In genomic region chr11:47378836-47379170, GRCh38 we compare ENCODE assay signal across 13 cellular contexts. TPM values are rescaled to one million over a fixed set of nuclear protein-coding genes. Genes with fewer than 3 reads are reported as not detected.
DNase-seq lines count a peak whose midpoint lies in the region; ATAC-seq, FAIRE-seq and TF ChIP-seq lines count a peak whose summit lies in the region.
"Had no signal": no experiment of that assay in that cellular context is flagged by ENCODE, and none has a peak within 500 bp of the region (broad histone marks: within the 10 kb centered on the region; RNA-seq: fewer than 3 reads in every experiment).

No MANE protein-coding gene starts in this region.

- BruUV-seq in K562 (replicated peaks; lab: Mats Ljungman, UMichigan), result TSS peak; percentile 98

- ATAC-seq in GM19372 (IDR thresholded peaks at IDR 0.05; ENCODE audit: low read depth, unreplicated experiment) (peak; percentile 11), HG03095 (IDR thresholded peaks at IDR 0.05; ENCODE audit: unreplicated experiment) (peak; percentile 8), K562 (peak; percentile 7)

- FAIRE-seq in K562 (lab: Jason Lieb, UNC), result no peak

- TF ChIP-seq CTCF in K562 (IDR thresholded peaks at IDR 0.05 in 2 of 3, conservative IDR thresholded peaks at IDR 0.05 in 1 of 3; ENCODE audit: insufficient read depth in 2 of 3, low read depth in 1 of 3, low read length in 3 of 3), result no peak

- POLR2A ChIA-PET in K562 (lab: Yijun Ruan, JAX), result interaction anchor here (0.6 to 1.8 kb wide), 11 partner anchors 8 to 644 kb away, joined by 3 to 7 read pairs (median 3); no protein-coding TSS in a partner anchor

- peak overlapping the region; percentile 81 for H2AFZ ChIP-seq in K562 (ENCODE audit: low read depth, low read length)

- no peak for TF ChIP-seq EP300 in K562 (IDR thresholded peaks at IDR 0.05; ENCODE audit: low read length)

- H3K9ac ChIP-seq in K562 (ENCODE audit: insufficient read depth in 1 of 2, low read depth in 2 of 2, low read length in 2 of 2), result peak overlapping the region; percentile 47 to 82; a peak in 3 of 4 replicates

- no peaks in the 10 kb centered on the region for H3K9me3 ChIP-seq in K562 (replicated peaks; ENCODE audit: control insufficient read depth, insufficient read depth, low read depth, low read length)
- H3K9me3 ChIP-seq in thymus (ENCODE audit: control insufficient read depth), result no peaks in the 10 kb centered on the region

- H3K36me3 ChIP-seq in K562 (ENCODE audit: control insufficient read depth, insufficient read depth, low read length), result peaks cover 8% of the 10 kb centered on the region; the same call in 1 of the 3 replicates
- no peaks in the 10 kb centered on the region for H3K36me3 ChIP-seq in thymus (ENCODE audit: control insufficient read depth, insufficient read depth)

- no peaks in the 10 kb centered on the region for H4K20me1 ChIP-seq in K562 (replicated peaks; ENCODE audit: control insufficient read depth, insufficient read depth, low read length)

- TF ChIP-seq POLR2A in K562 (conservative IDR thresholded peaks at IDR 0.05), result no peak

- H3K27me3 ChIP-seq in K562 (ENCODE audit: control insufficient read depth in 2 of 2, insufficient read depth in 2 of 2, low read length in 2 of 2) (no peaks in the 10 kb centered on the region), thymus (ENCODE audit: control insufficient read depth, insufficient read depth) (no peaks in the 10 kb centered on the region)

- intact Hi-C loops in K562 (cut with micrococcal nuclease), result loop anchor here (10.0 kb wide), 1 partner anchor 236 kb away; no protein-coding TSS in a partner anchor

- H3K79me2 ChIP-seq in K562 (ENCODE audit: control insufficient read depth, insufficient read depth, low read length), result peaks cover 26% of the 10 kb centered on the region

- no peak for TF ChIP-seq RAD21 in K562 (CRISPR knock-in tag; conservative IDR thresholded peaks at IDR 0.05 in 1 of 2, IDR thresholded peaks at IDR 0.05 in 1 of 2)

- H3K4me3 ChIP-seq in K562 (no peak overlapping the region), thymus (ENCODE audit: low read length) (no peak overlapping the region)

- H3K27ac ChIP-seq in K562 (ENCODE audit: extremely low read depth, low read depth, low read length), result peak overlapping the region; percentile 86
- H3K27ac ChIP-seq in thymus (ENCODE audit: low read depth), result peak overlapping the region; percentile 64

- H3K9me1 ChIP-seq in K562 (ENCODE audit: control insufficient read depth, insufficient read depth, low read length), result no peaks in the 10 kb centered on the region

- H3K4me2 ChIP-seq in K562 (ENCODE audit: insufficient read depth, low read length), result peak overlapping the region; percentile 76

- DNase-seq in K562 (ENCODE audit: extremely low read depth in 1 of 4, low spot score in 3 of 4) (no peak), ureter (ENCODE audit: low spot score) (no peak), DMS79 (lab: John Stamatoyannopoulos, UW) (no peak), D341Med (ENCODE audit: low spot score) (no peak)
- DNase-seq: DMS153; NCI-H446 treated with DMSO at 0.1 percent for 48 hours; SHP77; stimulated activated CD4-positive, alpha-beta T cell treated with anti-CD3 and anti-CD28 coated beads, Interleukin-4, amount 100 ng/mL, for 24 hours had no signal

- in situ Hi-C loops in K562 (cut with MboI), result no loop called here

- H3K4me1 ChIP-seq in K562 (replicated peaks in 1 of 2; ENCODE audit: control insufficient read depth in 2 of 2, insufficient read depth in 2 of 2, low read length in 2 of 2), result peaks cover 37 to 54% of the 10 kb centered on the region in 2 experiments
- peaks cover 2% of the 10 kb centered on the region for H3K4me1 ChIP-seq in thymus (ENCODE audit: control insufficient read depth, insufficient read depth, low read length)

- CTCF ChIA-PET in K562 (lab: Yijun Ruan, JAX; ENCODE audit: low intra/inter-chr PET ratio), result no interaction called here

RNA-seq across cellular contexts. Expression of gene SPI1, which starts 0.5 kb away (rescaled TPM):
- 12.0 and 16.1 TPM in 2 replicates for total RNA-seq in K562 (2011; cell fraction: chromatin; rRNA removed; ENCODE audit: low replicate concordance)
- total RNA-seq in K562 (2011; cell fraction: nucleolus; rRNA removed), result 11.0 and 11.2 TPM in 2 replicates
- total RNA-seq in K562 (2011; cell fraction: nucleoplasm; rRNA removed), result 18.0 and 31.5 TPM in 2 replicates
- total RNA-seq in K562 (2014; rRNA removed) (23.4 and 32.6 TPM in 2 replicates), K562 (2014; rRNA removed; fragmentation: Illumina TruSeq; extraction: Trizol) (2.8 and 3.2 TPM in 2 replicates), K562 (2015; rRNA removed; fragmentation: Illumina TruSeq; extraction: Trizol) (10.3 and 12.5 TPM in 2 replicates), K562 (2021) (30.7 and 33.7 TPM in 2 replicates), ureter (10.6 TPM)
- polyA plus RNA-seq in K562 (2011; rRNA removed) (8.6 and 28.6 TPM in 2 replicates), K562 (2014; fragmentation: Illumina TruSeq; extraction: Trizol) (16.0 and 32.1 TPM in 2 replicates), K562 (2014; fragmentation: Nextera tagmentation; extraction: Ambion mirVana) (under 1 TPM; 0.10 to 0.11 TPM), K562 (2014; rRNA removed) (16.2 and 21.9 TPM in 2 replicates), thymus (40.0 TPM)
- polyA plus RNA-seq in K562 (2011; cell fraction: cytosol; rRNA removed), result 28.0 and 35.1 TPM in 2 replicates
- polyA plus RNA-seq in K562 (2011; cell fraction: nucleus; rRNA removed), result 24.3 and 25.6 TPM in 2 replicates
- polyA plus RNA-seq in K562 (2012), result 20.6 and 54.3 TPM in 2 replicates
- 21.0 and 25.6 TPM in 2 replicates for polyA minus RNA-seq in K562 (2011; rRNA and poly(A)+ RNA removed)
- polyA minus RNA-seq in K562 (2011; cell fraction: cytosol; rRNA and poly(A)+ RNA removed), result 22.7 and 32.9 TPM in 2 replicates
- polyA minus RNA-seq in K562 (2011; cell fraction: nucleus; rRNA and poly(A)+ RNA removed), result 6.5 and 12.0 TPM in 2 replicates
- total RNA-seq: fibroblast of lung, kidney epithelial cell had no signal
- polyA plus RNA-seq: fibroblast of lung had no signal

RNA-seq across cellular contexts. Expression of gene MYBPC3, which starts 26.3 kb away (rescaled TPM):
- 0.12 TPM in 1 of 2 replicates, not detected in the other for total RNA-seq in K562 (2011; cell fraction: chromatin; rRNA removed; ENCODE audit: low replicate concordance)
- 0.13 TPM in 1 of 2 replicates, not detected in the other for total RNA-seq in K562 (2011; cell fraction: nucleolus; rRNA removed)
- 0.07 TPM in 1 of 2 replicates, not detected in the other for total RNA-seq in K562 (2011; cell fraction: nucleoplasm; rRNA removed)
- total RNA-seq in K562 (2014; rRNA removed), result not detected in 2 replicates
- total RNA-seq in K562 (2014; rRNA removed; fragmentation: Illumina TruSeq; extraction: Trizol), result not detected in 2 replicates
- total RNA-seq in K562 (2015; rRNA removed; fragmentation: Illumina TruSeq; extraction: Trizol), result not detected in 2 replicates
- total RNA-seq in K562 (2021), result not detected in 2 replicates
- 0.07 TPM in 1 of 2 replicates, not detected in the other for polyA plus RNA-seq in K562 (2011; rRNA removed)
- polyA plus RNA-seq in K562 (2011; cell fraction: cytosol; rRNA removed), result 0.03 and 0.04 TPM in 2 replicates
- polyA plus RNA-seq in K562 (2011; cell fraction: nucleus; rRNA removed), result 0.13 and 0.31 TPM in 2 replicates
- 0.06 TPM in 1 of 2 replicates, not detected in the other for polyA plus RNA-seq in K562 (2012)
- polyA plus RNA-seq in K562 (2014; fragmentation: Illumina TruSeq; extraction: Trizol), result not detected in 2 replicates
- polyA plus RNA-seq in K562 (2014; fragmentation: Nextera tagmentation; extraction: Ambion mirVana), result not detected
- 0.01 TPM in 1 of 2 replicates, not detected in the other for polyA plus RNA-seq in K562 (2014; rRNA removed)
- polyA minus RNA-seq in K562 (2011; rRNA and poly(A)+ RNA removed), result not detected in 2 replicates
- polyA minus RNA-seq in K562 (2011; cell fraction: cytosol; rRNA and poly(A)+ RNA removed), result not detected in 2 replicates
- polyA minus RNA-seq in K562 (2011; cell fraction: nucleus; rRNA and poly(A)+ RNA removed), result not detected in 2 replicates
- polyA plus RNA-seq in thymus, result 0.55 TPM
- 0.18 TPM for total RNA-seq in ureter
- total RNA-seq: fibroblast of lung, kidney epithelial cell had no signal
- polyA plus RNA-seq: fibroblast of lung had no signal

RNA-seq across cellular contexts. Expression of gene SLC39A13, which starts 29.6 kb away (rescaled TPM):
- total RNA-seq in K562 (2011; cell fraction: chromatin; rRNA removed; ENCODE audit: low replicate concordance), result 14.7 and 58.9 TPM in 2 replicates
- total RNA-seq in K562 (2011; cell fraction: nucleolus; rRNA removed), result 52.1 and 58.4 TPM in 2 replicates
- total RNA-seq in K562 (2011; cell fraction: nucleoplasm; rRNA removed), result 29.8 and 30.5 TPM in 2 replicates
- total RNA-seq in K562 (2014; rRNA removed) (9.5 and 14.0 TPM in 2 replicates), K562 (2014; rRNA removed; fragmentation: Illumina TruSeq; extraction: Trizol) (0.61 and 1.3 TPM in 2 replicates), K562 (2015; rRNA removed; fragmentation: Illumina TruSeq; extraction: Trizol) (3.2 TPM in 2 replicates), K562 (2021) (10.9 TPM in 2 replicates), ureter (40.4 TPM)
- polyA plus RNA-seq in K562 (2011; rRNA removed) (6.7 and 10.2 TPM in 2 replicates), K562 (2014; fragmentation: Illumina TruSeq; extraction: Trizol) (2.8 and 7.3 TPM in 2 replicates), K562 (2014; fragmentation: Nextera tagmentation; extraction: Ambion mirVana) (under 1 TPM; 0.17 to 0.24 TPM), K562 (2014; rRNA removed) (14.4 and 15.9 TPM in 2 replicates), thymus (37.1 TPM)
- polyA plus RNA-seq in K562 (2011; cell fraction: cytosol; rRNA removed), result 11.1 and 20.7 TPM in 2 replicates
- 75.5 and 90.8 TPM in 2 replicates for polyA plus RNA-seq in K562 (2011; cell fraction: nucleus; rRNA removed)
- polyA plus RNA-seq in K562 (2012), result 7.4 and 23.7 TPM in 2 replicates
- polyA minus RNA-seq in K562 (2011; rRNA and poly(A)+ RNA removed), result 1.3 and 1.6 TPM in 2 replicates
- 3.2 and 7.4 TPM in 2 replicates for polyA minus RNA-seq in K562 (2011; cell fraction: cytosol; rRNA and poly(A)+ RNA removed)
- polyA minus RNA-seq in K562 (2011; cell fraction: nucleus; rRNA and poly(A)+ RNA removed), result 10.1 and 12.0 TPM in 2 replicates

RNA-seq across cellular contexts. Expression of gene PSMC3, which starts 47.4 kb away (rescaled TPM):
- total RNA-seq in K562 (2011; cell fraction: chromatin; rRNA removed; ENCODE audit: low replicate concordance), result 145 and 204 TPM in 2 replicates
- 116 and 126 TPM in 2 replicates for total RNA-seq in K562 (2011; cell fraction: nucleolus; rRNA removed)
- 96.6 and 141 TPM in 2 replicates for total RNA-seq in K562 (2011; cell fraction: nucleoplasm; rRNA removed)
- total RNA-seq in K562 (2014; rRNA removed) (222 and 237 TPM in 2 replicates), K562 (2014; rRNA removed; fragmentation: Illumina TruSeq; extraction: Trizol) (311 and 382 TPM in 2 replicates), K562 (2015; rRNA removed; fragmentation: Illumina TruSeq; extraction: Trizol) (292 and 301 TPM in 2 replicates), K562 (2021) (189 and 211 TPM in 2 replicates), ureter (87.4 TPM)
- polyA plus RNA-seq in K562 (2011; rRNA removed) (126 and 240 TPM in 2 replicates), K562 (2014; fragmentation: Illumina TruSeq; extraction: Trizol) (324 and 393 TPM in 2 replicates), K562 (2014; fragmentation: Nextera tagmentation; extraction: Ambion mirVana) (10 to 100 TPM; 44.3 to 98.5 TPM), K562 (2014; rRNA removed) (262 and 265 TPM in 2 replicates), thymus (104 TPM)
- 134 and 180 TPM in 2 replicates for polyA plus RNA-seq in K562 (2011; cell fraction: cytosol; rRNA removed)
- polyA plus RNA-seq in K562 (2011; cell fraction: nucleus; rRNA removed), result 72.2 and 75.9 TPM in 2 replicates
- 229 and 337 TPM in 2 replicates for polyA plus RNA-seq in K562 (2012)
- polyA minus RNA-seq in K562 (2011; rRNA and poly(A)+ RNA removed), result 357 and 499 TPM in 2 replicates
- 72.6 and 83.1 TPM in 2 replicates for polyA minus RNA-seq in K562 (2011; cell fraction: cytosol; rRNA and poly(A)+ RNA removed)
- 50.2 and 64.0 TPM in 2 replicates for polyA minus RNA-seq in K562 (2011; cell fraction: nucleus; rRNA and poly(A)+ RNA removed)
